In the genomic region with DNA sequence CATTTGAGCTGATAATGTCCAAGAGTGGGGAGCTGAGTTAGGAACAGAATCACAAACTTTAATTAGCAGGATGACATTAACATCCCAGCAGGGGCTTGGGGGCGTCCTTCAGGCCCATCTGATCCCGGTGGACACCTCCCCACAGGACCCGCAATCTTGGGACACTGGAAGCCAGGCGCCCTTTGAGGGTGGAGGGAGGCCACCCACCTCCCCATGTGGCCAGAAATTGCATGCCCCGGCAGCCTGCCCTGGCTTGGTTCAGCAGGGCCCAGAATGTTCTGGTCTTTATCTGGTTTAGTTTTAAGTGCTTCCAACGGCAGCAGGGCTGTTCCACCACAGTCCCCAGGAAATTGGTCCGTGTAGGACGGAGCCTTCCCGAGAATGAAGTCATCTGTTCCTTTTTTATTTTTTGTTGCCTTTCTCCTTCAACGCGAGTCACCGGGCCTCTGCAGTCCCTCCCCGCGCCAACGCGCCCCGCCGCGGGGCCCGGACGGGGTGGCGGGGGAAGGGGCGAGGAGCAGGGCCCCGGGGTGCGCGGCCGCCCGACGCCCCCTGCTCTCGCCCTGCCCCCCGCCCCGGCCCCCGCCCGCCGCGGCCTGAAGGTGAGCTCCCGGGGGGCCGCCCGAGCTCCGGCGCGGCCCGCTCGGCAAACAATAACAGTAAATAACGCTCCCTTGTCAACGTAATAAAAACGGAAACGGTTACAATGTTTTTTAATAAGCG, we compare ENCODE assay signal across 7 cellular contexts.
DNase-seq lines count a peak whose midpoint lies in the region; TF ChIP-seq lines count a peak whose summit lies in the region.

No MANE protein-coding gene starts in this region.

- H3K4me3 Mint-ChIP-seq in HFFc6 (peak overlapping the region; percentile 77), endothelial cell (ENCODE audit: unreplicated experiment) (peak overlapping the region; percentile 81)

- peak overlapping the region; percentile 85 for H3K56ac ChIP-seq in mesendoderm (ENCODE audit: low read length)

- peak overlapping the region; percentile 99 for H3K4ac ChIP-seq in mesendoderm (ENCODE audit: low read depth, low read length)

- peak overlapping the region; percentile 31 for H3K4me2 ChIP-seq in mesendoderm (ENCODE audit: low read length)

- no peaks in the 10 kb centered on the region for H3K79me2 ChIP-seq in mesendoderm (ENCODE audit: control insufficient read depth, insufficient read depth, low read length)

- peaks cover 3% of the 10 kb centered on the region for H3K4me1 ChIP-seq in mesendoderm (ENCODE audit: control insufficient read depth, low read depth, low read length)

- no peak overlapping the region for H3K23ac ChIP-seq in mesendoderm (ENCODE audit: low read length)

- H3K9me3 Mint-ChIP-seq in HFFc6: peaks cover 12% of the 10 kb centered on the region
- peaks cover 7% of the 10 kb centered on the region for H3K9me3 Mint-ChIP-seq in endothelial cell (ENCODE audit: unreplicated experiment)

- H3K27me3 ChIP-seq in GM06990 (replicated peaks; ENCODE audit: control insufficient read depth, insufficient read depth, low read length) (no peaks in the 10 kb centered on the region), mesendoderm (ENCODE audit: insufficient read depth, low read length, poor library complexity) (no peaks in the 10 kb centered on the region)

- H4K8ac ChIP-seq in mesendoderm (ENCODE audit: low read depth, low read length): peak overlapping the region; percentile 87

- H3K4me1 Mint-ChIP-seq in HFFc6 (ENCODE audit: low read depth): peaks cover 29% of the 10 kb centered on the region
- peaks cover 15% of the 10 kb centered on the region for H3K4me1 Mint-ChIP-seq in endothelial cell (ENCODE audit: unreplicated experiment)

- TF ChIP-seq CTCF in GM06990 (IDR thresholded peaks at IDR 0.05; ENCODE audit: insufficient read depth, low read length, poor library complexity, severe bottlenecking): no peak
- TF ChIP-seq CTCF in HFFc6 (IDR thresholded peaks at IDR 0.05): peak; percentile 23; the same call in 1 of the 2 replicates
- TF ChIP-seq CTCF in endothelial cell (IDR thresholded peaks at IDR 0.05; ENCODE audit: unreplicated experiment): no peak

- no CpG with 5 or more reads among the region's 49 CpGs for WGBS in mesendoderm (ENCODE audit: extremely low coverage, insufficient coverage, low lambda C conversion rate)

- H2BK15ac ChIP-seq in mesendoderm (replicated peaks; ENCODE audit: low read depth): no peak overlapping the region

- no peak overlapping the region for H2BK5ac ChIP-seq in mesendoderm (ENCODE audit: low read length)

- no peaks in the 10 kb centered on the region for H3K79me1 ChIP-seq in mesendoderm (ENCODE audit: low read length)

- peak overlapping the region; percentile 62 for H3K9ac ChIP-seq in mesendoderm (ENCODE audit: low read length)

- peak overlapping the region; percentile 77 for H2BK120ac ChIP-seq in mesendoderm (ENCODE audit: low read depth, low read length)

- H2AK5ac ChIP-seq in mesendoderm (ENCODE audit: low read length): no peak overlapping the region

- H3K27ac Mint-ChIP-seq in HFFc6: peak overlapping the region; percentile 99
- peak overlapping the region; percentile 99 for H3K27ac Mint-ChIP-seq in endothelial cell (ENCODE audit: unreplicated experiment)

- H3K18ac ChIP-seq in mesendoderm (ENCODE audit: low read length): peak overlapping the region; percentile 98

- H3K36me3 ChIP-seq in GM06990 (ENCODE audit: control insufficient read depth, insufficient read depth, low read length): no peaks in the 10 kb centered on the region
- H3K36me3 ChIP-seq in mesendoderm (ENCODE audit: control insufficient read depth, insufficient read depth, low read length): no peaks in the 10 kb centered on the region

- H4K5ac ChIP-seq in mesendoderm (ENCODE audit: low read length): no peak overlapping the region

- peak overlapping the region; percentile 69 for H3K4me3 ChIP-seq in GM06990 (replicated peaks; ENCODE audit: low read depth, low read length)
- H3K4me3 ChIP-seq in mesendoderm (ENCODE audit: low read length): no peak overlapping the region

- H3K27ac ChIP-seq in mesendoderm (ENCODE audit: low read depth, low read length): peak overlapping the region; percentile 65

- H3K27me3 Mint-ChIP-seq in HFFc6 (ENCODE audit: insufficient read depth): no peaks in the 10 kb centered on the region; the same call in 1 of the 2 replicates
- H3K27me3 Mint-ChIP-seq in endothelial cell (ENCODE audit: unreplicated experiment): peaks cover 25% of the 10 kb centered on the region

- DNase-seq in GM06990 (ENCODE audit: extremely low read depth, insufficient read length) (peak; percentile 32), HFFc6 (peak; percentile 73), NCI-H2081 (lab: John Stamatoyannopoulos, UW) (peak; percentile 66 to 83), endothelial cell (ENCODE audit: low spot score) (peak; percentile 58), mesendoderm (peak; percentile 78)
- DNase-seq in activated CD4-positive, alpha-beta T cell treated with anti-CD3 and anti-CD28 coated beads, Interleukin-2, amount 50 U/mL, for 4 hours: peak; percentile 26 to 29
- peak; percentile 14 for DNase-seq in stimulated activated CD8-positive, alpha-beta memory T cell treated with anti-CD3 and anti-CD28 coated beads, Interleukin-15, amount 100 ng/mL, for 1 hour (ENCODE audit: low read depth)

- H3K36me3 Mint-ChIP-seq in HFFc6 (ENCODE audit: low read depth) (peaks cover 12% of the 10 kb centered on the region), endothelial cell (ENCODE audit: low read depth, unreplicated experiment) (peaks cover 10% of the 10 kb centered on the region)

Comparison
In these comparisons a context has a peak if more than half of its experiments do, and no peak if none do; other contexts are left out.
1. DNase-seq: peak in every context shown above with its lines; median percentile 78 in mesendoderm; 74 in NCI-H2081; 73 in HFFc6; 58 in endothelial cell; 32 in GM06990; 28 in activated CD4-positive, alpha-beta T cell treated with anti-CD3 and anti-CD28 coated beads, Interleukin-2, amount 50 U/mL, for 4 hours; 14 in stimulated activated CD8-positive, alpha-beta memory T cell treated with anti-CD3 and anti-CD28 coated beads, Interleukin-15, amount 100 ng/mL, for 1 hour.